In genomic region chr13:24670174-24670573, GRCh38 we compare ENCODE assay signal across 18 cellular contexts. TPM values are rescaled to one million over a fixed set of nuclear protein-coding genes. Genes with fewer than 3 reads are reported as not detected.
A peak's percentile ranks its signal among the peaks of the same experiment; 100 is the strongest.
DNase-seq lines count a peak whose midpoint lies in the region; ATAC-seq, FAIRE-seq and TF ChIP-seq lines count a peak whose summit lies in the region.
"Had no signal": no experiment of that assay in that cellular context is flagged by ENCODE, and none has a peak within 500 bp of the region (broad histone marks: within the 10 kb centered on the region; RNA-seq: fewer than 3 reads in every experiment).

No MANE protein-coding gene starts in this region.

- TF ChIP-seq POLR2A in breast epithelium (IDR thresholded peaks at IDR 0.05) = no peak

- no peak overlapping the region for H4K91ac ChIP-seq in trophoblast cell (ENCODE audit: low read depth, low read length)

- peak overlapping the region; percentile 61 for H2BK12ac ChIP-seq in trophoblast cell (ENCODE audit: low read length)

- H3K36me3 ChIP-seq in breast epithelium = no peaks in the 10 kb centered on the region
- H3K36me3 ChIP-seq in keratinocyte (ENCODE audit: control insufficient read depth in 2 of 2, extremely low read depth in 1 of 2, insufficient read depth in 2 of 2, low read length in 2 of 2) = no peaks in the 10 kb centered on the region
- H3K36me3 ChIP-seq in trophoblast cell (ENCODE audit: control insufficient read depth in 1 of 2, insufficient read depth in 2 of 2, low read length in 2 of 2) = no peaks in the 10 kb centered on the region

- no peaks in the 10 kb centered on the region for H3K9me3 ChIP-seq in breast epithelium
- no peaks in the 10 kb centered on the region for H3K9me3 ChIP-seq in keratinocyte (ENCODE audit: control insufficient read depth, low read depth, low read length)
- H3K9me3 ChIP-seq in trophoblast cell (ENCODE audit: insufficient read depth, low read depth, low read length) = no peaks in the 10 kb centered on the region

- FAIRE-seq in keratinocyte (lab: Jason Lieb, UNC) = no peak
- FAIRE-seq: GM18507, HTR-8/SVneo had no signal

- H3K4me1 Mint-ChIP-seq in MCF 10A (ENCODE audit: insufficient read depth, unreplicated experiment) (peaks cover 36% of the 10 kb centered on the region), glutamatergic neuron (ENCODE audit: low read depth, unreplicated experiment) (peaks cover 6% of the 10 kb centered on the region)
- peaks cover 19% of the 10 kb centered on the region for H3K4me1 Mint-ChIP-seq in activated CD4-positive, alpha-beta memory T cell treated with anti-CD3 and anti-CD28 coated beads, Interleukin-2, amount 10 ng/mL, durations not matched to agents 7 days and 5 days

- no peak overlapping the region for H3K4me2 ChIP-seq in keratinocyte (ENCODE audit: control insufficient read depth, extremely low read depth, insufficient read depth, low read depth, low read length)
- no peak overlapping the region for H3K4me2 ChIP-seq in trophoblast cell (ENCODE audit: low read length)

- no peaks in the 10 kb centered on the region for H3K9me1 ChIP-seq in keratinocyte (ENCODE audit: control insufficient read depth, extremely low read depth, insufficient read depth, low read length)

- H3K27me3 Mint-ChIP-seq in MCF 10A (ENCODE audit: insufficient read depth, unreplicated experiment) (no peaks in the 10 kb centered on the region), glutamatergic neuron (ENCODE audit: unreplicated experiment) (peaks cover 5% of the 10 kb centered on the region)
- no peaks in the 10 kb centered on the region for H3K27me3 Mint-ChIP-seq in activated CD4-positive, alpha-beta memory T cell treated with anti-CD3 and anti-CD28 coated beads, Interleukin-2, amount 10 ng/mL, durations not matched to agents 7 days and 5 days

- H3K27ac ChIP-seq in breast epithelium (no peak overlapping the region), keratinocyte (ENCODE audit: control insufficient read depth, insufficient read depth, low read length) (peak overlapping the region; percentile 95), trophoblast cell (ENCODE audit: low read depth, low read length) (no peak overlapping the region)

- H2AFZ ChIP-seq in keratinocyte (ENCODE audit: control insufficient read depth, low read length) (peak overlapping the region; percentile 10), trophoblast cell (ENCODE audit: insufficient read depth, low read length, poor library complexity) (no peak overlapping the region)

- POLR2A ChIA-PET in MCF 10A (lab: Yijun Ruan, JAX) = interaction anchor here (0.7 to 1.8 kb wide), 3 partner anchors 8 to 196 kb away, joined by 3 to 5 read pairs (median 3); no protein-coding TSS in a partner anchor
- POLR2A ChIA-PET in activated CD4-positive, alpha-beta memory T cell treated with anti-CD3 and anti-CD28 coated beads, Interleukin-2, amount 10 ng/mL, durations not matched to agents 7 days and 5 days (lab: Charles Lee) = interaction anchor here (1.1 kb wide), 1 partner anchor 64 kb away, joined by 4 read pairs; no protein-coding TSS in a partner anchor

- no peak overlapping the region for H2AK5ac ChIP-seq in trophoblast cell (ENCODE audit: low read length)

- H2BK5ac ChIP-seq in trophoblast cell (ENCODE audit: low read depth, low read length, poor library complexity) = no peak overlapping the region

- H3K4me3 ChIP-seq in breast epithelium (no peak overlapping the region), keratinocyte (ENCODE audit: control insufficient read depth in 2 of 3, extremely low read depth in 1 of 3, insufficient read depth in 2 of 3, low read depth in 1 of 3, low read length in 3 of 3) (no peak overlapping the region), trophoblast cell (ENCODE audit: low read depth, low read length) (no peak overlapping the region)

- H3K23ac ChIP-seq in trophoblast cell (ENCODE audit: low read length) = no peak overlapping the region

- ATAC-seq in GM21423 (IDR thresholded peaks at IDR 0.05; ENCODE audit: unreplicated experiment) = no peak

- H3K18ac ChIP-seq in trophoblast cell (ENCODE audit: low read length) = no peak overlapping the region

- CTCF ChIA-PET in MCF 10A (lab: Yijun Ruan, JAX) = interaction anchor here (0.6 to 1.4 kb wide), 9 partner anchors 11 to 103 kb away, joined by 3 to 7 read pairs (median 3); no protein-coding TSS in a partner anchor
- CTCF ChIA-PET in activated CD4-positive, alpha-beta memory T cell treated with anti-CD3 and anti-CD28 coated beads, Interleukin-2, amount 10 ng/mL, durations not matched to agents 7 days and 5 days (lab: Charles Lee) = interaction anchor here (0.9 to 1.4 kb wide), 6 partner anchors 16 to 95 kb away, joined by 3 to 7 read pairs (median 4); no protein-coding TSS in a partner anchor

- no peaks in the 10 kb centered on the region for H3K79me2 ChIP-seq in keratinocyte (ENCODE audit: control insufficient read depth, insufficient read depth, low read length)
- no peaks in the 10 kb centered on the region for H3K79me2 ChIP-seq in trophoblast cell (ENCODE audit: control insufficient read depth, insufficient read depth, low read length, poor library complexity)

- H4K12ac ChIP-seq in trophoblast cell (ENCODE audit: low read depth, low read length) = peak overlapping the region; percentile 36

- no peak overlapping the region for H3K4ac ChIP-seq in trophoblast cell (ENCODE audit: low read depth, low read length)

- intact Hi-C loops in MCF 10A (cut with micrococcal nuclease) = loop anchor here (2.0 to 5.0 kb wide), 3 partner anchors 59 to 158 kb away; partner anchors contain the start of gene PARP4
- intact Hi-C loops in breast epithelium (cut with DNase I; ENCODE audit: low total_unique reads) = no loop called here

- H3K4me1 ChIP-seq in breast epithelium (no peaks in the 10 kb centered on the region), keratinocyte (ENCODE audit: control insufficient read depth, extremely low read depth, insufficient read depth, low read length) (peaks cover 52% of the 10 kb centered on the region), trophoblast cell (ENCODE audit: control insufficient read depth in 1 of 2, insufficient read depth in 2 of 2, low read length in 2 of 2) (peaks cover 19 to 28% of the 10 kb centered on the region in 2 experiments)

- H3K9ac ChIP-seq in keratinocyte (ENCODE audit: control insufficient read depth, extremely low read depth, insufficient read depth, low read length) (peak overlapping the region; percentile 13), trophoblast cell (ENCODE audit: low read length) (no peak overlapping the region)

- dilution Hi-C loops in keratinocyte (cut with MboI; ENCODE audit: extremely low pct_ligation_motif_present, low sequenced_read_pairs) = no loop called here

- DNase-seq in MCF 10A (ENCODE audit: unreplicated experiment) (no peak), breast epithelium (ENCODE audit: low spot score in 2 of 2) (no peak), keratinocyte (ENCODE audit: low read depth, low spot score) (no peak), trophoblast cell (no peak), NCI-H2081 treated with DMSO at 0.1 percent for 48 hours (lab: John Stamatoyannopoulos, UW) (no peak), glutamatergic neuron (no peak)
- no peak for DNase-seq in activated CD4-positive, alpha-beta memory T cell treated with anti-CD3 and anti-CD28 coated beads, Interleukin-2, amount 10 ng/mL, durations not matched to agents 7 days and 5 days
- DNase-seq: C1 segment of cervical spinal cord, GDM1, NCI-H1105, NCI-H146, NCI-H2029 treated with DMSO at 0.1 percent for 48 hours, NCI-H446 had no signal

- no peaks in the 10 kb centered on the region for H4K20me1 ChIP-seq in keratinocyte (ENCODE audit: control insufficient read depth, extremely low read depth, insufficient read depth, low read length)

- no peak overlapping the region for H3K14ac ChIP-seq in trophoblast cell (ENCODE audit: low read length)

- H3K36me3 Mint-ChIP-seq in MCF 10A (ENCODE audit: insufficient read depth, unreplicated experiment) = no peaks in the 10 kb centered on the region
- H3K36me3 Mint-ChIP-seq in glutamatergic neuron (ENCODE audit: unreplicated experiment) = no peaks in the 10 kb centered on the region
- no peaks in the 10 kb centered on the region for H3K36me3 Mint-ChIP-seq in activated CD4-positive, alpha-beta memory T cell treated with anti-CD3 and anti-CD28 coated beads, Interleukin-2, amount 10 ng/mL, durations not matched to agents 7 days and 5 days (ENCODE audit: low read depth)
- H3K36me3 Mint-ChIP-seq: CD8-positive, alpha-beta T cell had no signal

- H3K27me3 ChIP-seq in breast epithelium (no peaks in the 10 kb centered on the region), keratinocyte (ENCODE audit: control insufficient read depth, extremely low read depth, insufficient read depth, low read length) (no peaks in the 10 kb centered on the region), trophoblast cell (ENCODE audit: insufficient read depth, low read length) (no peaks in the 10 kb centered on the region)

- H3K9me3 Mint-ChIP-seq in MCF 10A (ENCODE audit: unreplicated experiment) = no peaks in the 10 kb centered on the region
- peaks cover 4% of the 10 kb centered on the region for H3K9me3 Mint-ChIP-seq in glutamatergic neuron (ENCODE audit: unreplicated experiment)
- no peaks in the 10 kb centered on the region for H3K9me3 Mint-ChIP-seq in activated CD4-positive, alpha-beta memory T cell treated with anti-CD3 and anti-CD28 coated beads, Interleukin-2, amount 10 ng/mL, durations not matched to agents 7 days and 5 days
- H3K9me3 Mint-ChIP-seq: CD8-positive, alpha-beta T cell had no signal

- H3K27ac Mint-ChIP-seq in MCF 10A (ENCODE audit: low read depth, unreplicated experiment) (peak overlapping the region; percentile 97), glutamatergic neuron (ENCODE audit: unreplicated experiment) (no peak overlapping the region)
- H3K27ac Mint-ChIP-seq in activated CD4-positive, alpha-beta memory T cell treated with anti-CD3 and anti-CD28 coated beads, Interleukin-2, amount 10 ng/mL, durations not matched to agents 7 days and 5 days = no peak overlapping the region
- H3K27ac Mint-ChIP-seq: CD8-positive, alpha-beta T cell had no signal

- H3K4me3 Mint-ChIP-seq in MCF 10A (ENCODE audit: unreplicated experiment) (no peak overlapping the region), glutamatergic neuron (ENCODE audit: unreplicated experiment) (no peak overlapping the region)
- no peak overlapping the region for H3K4me3 Mint-ChIP-seq in activated CD4-positive, alpha-beta memory T cell treated with anti-CD3 and anti-CD28 coated beads, Interleukin-2, amount 10 ng/mL, durations not matched to agents 7 days and 5 days
- H3K4me3 Mint-ChIP-seq: CD8-positive, alpha-beta T cell had no signal

- TF ChIP-seq CTCF in MCF 10A (IDR thresholded peaks at IDR 0.05; ENCODE audit: unreplicated experiment) = no peak
- no peak for TF ChIP-seq CTCF in breast epithelium (IDR thresholded peaks at IDR 0.05)
- TF ChIP-seq CTCF in keratinocyte (optimal IDR thresholded peaks at IDR 0.05 in 1 of 3, IDR thresholded peaks at IDR 0.05 in 1 of 3, conservative IDR thresholded peaks at IDR 0.05 in 1 of 3; ENCODE audit: extremely low read depth in 1 of 3, insufficient read depth in 2 of 3, low read length in 3 of 3) = no peak
- no peak for TF ChIP-seq CTCF in glutamatergic neuron (IDR thresholded peaks at IDR 0.05; ENCODE audit: partially characterized antibody, unreplicated experiment)

- peaks cover 12% of the 10 kb centered on the region for H3K79me1 ChIP-seq in trophoblast cell (ENCODE audit: low read length)

- no CpG with 5 or more reads among the region's 7 CpGs for WGBS in trophoblast cell (ENCODE audit: extremely low coverage, insufficient coverage, insufficient read length)

- H4K8ac ChIP-seq in trophoblast cell (ENCODE audit: low read depth, low read length) = no peak overlapping the region

- H2BK120ac ChIP-seq in trophoblast cell (ENCODE audit: insufficient read depth, low read length, poor library complexity) = peak overlapping the region; percentile 12

- no TSS peak for BruUV-seq in MCF 10A (replicated peaks; lab: Mats Ljungman, UMichigan)

RNA-seq across cellular contexts. Expression of gene ATP12A, which starts 10.0 kb away (rescaled TPM):
- total RNA-seq in MCF 10A (2022) (not detected in 2 replicates), breast epithelium (not detected), glutamatergic neuron (ENCODE audit: unreplicated experiment) (not detected)
- polyA plus RNA-seq in keratinocyte = 0.42 to 1.5 TPM (median 0.79 TPM) in 3 replicates
- 41.0 TPM for polyA plus RNA-seq in keratinocyte (2011; ENCODE audit: low read depth)
- polyA plus RNA-seq in keratinocyte (2011; cell fraction: cytosol; rRNA removed) = 0.29 and 0.74 TPM in 2 replicates
- 1.9 and 4.7 TPM in 2 replicates for polyA plus RNA-seq in keratinocyte (2011; cell fraction: nucleus; rRNA removed)
- 1.1 and 57.8 TPM in 2 replicates for polyA plus RNA-seq in keratinocyte (2012; ENCODE audit: low replicate concordance)
- 0.69 to 3.6 TPM (median 2.3 TPM) in 3 replicates for polyA minus RNA-seq in keratinocyte
- not detected for polyA minus RNA-seq in keratinocyte (2011; cell fraction: cytosol; rRNA and poly(A)+ RNA removed)
- polyA minus RNA-seq in keratinocyte (2011; cell fraction: nucleus; rRNA and poly(A)+ RNA removed) = 3.0 and 5.1 TPM in 2 replicates
- 3.2 and 4.4 TPM in 2 replicates for polyA plus RNA-seq in trophoblast cell (2013)
- total RNA-seq in activated CD4-positive, alpha-beta memory T cell treated with anti-CD3 and anti-CD28 coated beads, Interleukin-2, amount 10 ng/mL, durations not matched to agents 7 days and 5 days = 1 to 10 TPM; 1.1 TPM
- total RNA-seq: CD8-positive, alpha-beta T cell had no signal
- polyA plus RNA-seq: AG04450 had no signal
